Comparison of ENCODE assay signal across 2 cellular contexts in genomic region chr13:97267418-97268059, GRCh38.
TF ChIP-seq lines count a peak whose summit lies in the region.

No MANE protein-coding gene starts in this region.

TF ChIP-seq in HepG2, 621 proteins besides CTCF, POLR2A, EP300 and RAD21:
- TF ChIP-seq BRCA1 (CRISPR knock-in tag; IDR thresholded peaks at IDR 0.05), result no peak
- TF ChIP-seq AKAP8 (CRISPR knock-in tag; IDR thresholded peaks at IDR 0.05), result no peak
- no peak for TF ChIP-seq NCOA1 (CRISPR knock-in tag; IDR thresholded peaks at IDR 0.05)
- TF ChIP-seq ZNF7 (CRISPR knock-in tag; IDR thresholded peaks at IDR 0.05), result no peak
- no peak for TF ChIP-seq KDM5A (IDR thresholded peaks at IDR 0.05; ENCODE audit: borderline replicate concordance, low read length)
- peak; percentile 6 for TF ChIP-seq RBM22 (optimal IDR thresholded peaks at IDR 0.05; ENCODE audit: low read length)

TF ChIP-seq in endothelial cell of umbilical vein, 7 proteins besides CTCF, POLR2A, EP300 and RAD21:
- no peak for TF ChIP-seq JUN (IDR thresholded peaks at IDR 0.05; ENCODE audit: borderline replicate concordance, insufficient read depth, insufficient read length, low read depth)
- TF ChIP-seq, protein P1, sequence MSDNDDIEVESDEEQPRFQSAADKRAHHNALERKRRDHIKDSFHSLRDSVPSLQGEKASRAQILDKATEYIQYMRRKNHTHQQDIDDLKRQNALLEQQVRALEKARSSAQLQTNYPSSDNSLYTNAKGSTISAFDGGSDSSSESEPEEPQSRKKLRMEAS (IDR thresholded peaks at IDR 0.05; ENCODE audit: insufficient read depth, insufficient read length), result no peak
- no peak for TF ChIP-seq MYC (IDR thresholded peaks at IDR 0.05; ENCODE audit: low read depth, low read length)
- no peak for TF ChIP-seq POLR2AphosphoS5 (IDR thresholded peaks at IDR 0.05; ENCODE audit: insufficient read depth, low read depth, low read length)
- TF ChIP-seq EZH2 (IDR thresholded peaks at IDR 0.05; ENCODE audit: borderline replicate concordance, low read depth, low read length, severe bottlenecking), result no peak
- no peak for TF ChIP-seq GATA2 (IDR thresholded peaks at IDR 0.05; ENCODE audit: insufficient read depth, insufficient read length, low read depth, low read length)
- TF ChIP-seq FOS (IDR thresholded peaks at IDR 0.05; ENCODE audit: borderline replicate concordance, insufficient read depth, low read length), result no peak
